15 cellular contexts compared by ENCODE assay signal in the genomic region with DNA sequence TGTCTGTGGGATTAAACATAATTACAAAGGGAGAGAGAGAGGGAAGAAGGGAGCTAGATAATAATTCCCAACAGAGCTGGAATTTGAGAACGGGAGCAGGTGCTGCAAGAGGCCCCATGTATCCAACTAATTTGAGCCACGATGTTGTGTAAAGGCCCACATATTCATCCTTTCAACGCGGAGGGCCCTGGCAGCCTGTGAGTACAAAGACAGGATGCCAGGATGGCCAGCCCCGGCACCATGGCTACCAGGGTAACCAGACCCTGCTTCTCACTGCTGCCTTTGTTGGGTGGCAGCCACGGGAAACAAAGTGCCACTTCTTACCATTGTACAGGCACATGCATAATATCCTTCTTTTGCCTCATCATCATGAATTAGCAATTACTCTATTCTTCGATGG.
DNase-seq lines count a peak whose midpoint lies in the region; ATAC-seq and TF ChIP-seq lines count a peak whose summit lies in the region.
"Had no signal": no experiment of that assay in that cellular context is flagged by ENCODE, and none has a peak within 500 bp of the region (broad histone marks: within the 10 kb centered on the region; RNA-seq: fewer than 3 reads in every experiment).

No MANE protein-coding gene starts in this region.

- no peaks in the 10 kb centered on the region for H3K27me3 ChIP-seq in gastroesophageal sphincter
- H3K27me3 ChIP-seq in upper lobe of left lung = no peaks in the 10 kb centered on the region
- H3K27me3 ChIP-seq: adrenal gland had no signal

- no peak for TF ChIP-seq POLR2A in gastroesophageal sphincter (IDR thresholded peaks at IDR 0.05)
- no peak for TF ChIP-seq POLR2A in upper lobe of left lung (IDR thresholded peaks at IDR 0.05)

- no peak for TF ChIP-seq EP300 in gastroesophageal sphincter (IDR thresholded peaks at IDR 0.05)
- no peak for TF ChIP-seq EP300 in upper lobe of left lung (IDR thresholded peaks at IDR 0.05)

- ATAC-seq in omental fat pad (ENCODE audit: low FRiP score) (no peak), gastroesophageal sphincter (no peak), GM18519 (IDR thresholded peaks at IDR 0.05; ENCODE audit: low FRiP score, unreplicated experiment) (no peak), upper lobe of left lung (ENCODE audit: low FRiP score in 2 of 2) (no peak)
- ATAC-seq: K562, Right ventricle myocardium inferior had no signal

- no peaks in the 10 kb centered on the region for H3K4me1 ChIP-seq in gastroesophageal sphincter
- H3K4me1 ChIP-seq in upper lobe of left lung = no peaks in the 10 kb centered on the region
- H3K4me1 ChIP-seq: adrenal gland had no signal

- DNase-seq in C1 segment of cervical spinal cord (lab: John Stamatoyannopoulos, UW) = peak in 8 of 14 donors; percentile 12 to 66 (median 27)
- peak; percentile 39 to 42 for DNase-seq in NCI-H187 (lab: John Stamatoyannopoulos, UW)
- peak; percentile 93 for DNase-seq in NCI-H524 treated with DMSO at 0.1 percent for 48 hours (lab: John Stamatoyannopoulos, UW)
- DNase-seq in globus pallidus (ENCODE audit: low spot score) = peak; percentile 71
- DNase-seq in omental fat pad (ENCODE audit: low spot score) = no peak
- DNase-seq in upper lobe of left lung = no peak
- DNase-seq: activated CD4-positive, alpha-beta memory T cell treated with anti-CD3 and anti-CD28 coated beads, Interleukin-2, amount 10 ng/mL, durations not matched to agents 7 days and 5 days; adrenal gland; GOT3; T-helper 1 cell had no signal

- H3K4me3 ChIP-seq in gastroesophageal sphincter (no peak overlapping the region), upper lobe of left lung (no peak overlapping the region)
- H3K4me3 ChIP-seq: adrenal gland, K562 had no signal

- 82 to 90% methylated on average over 7 of the region's 7 CpGs for WGBS in gastroesophageal sphincter (ENCODE audit: low coverage in 1 of 2), 2 donors
- WGBS in upper lobe of left lung, 2 donors = 87 to 94% methylated on average over 7 of the region's 7 CpGs

- no peak overlapping the region for H3K27ac ChIP-seq in gastroesophageal sphincter
- no peak overlapping the region for H3K27ac ChIP-seq in upper lobe of left lung
- H3K27ac ChIP-seq: adrenal gland, epithelial cell of prostate had no signal

- TF ChIP-seq CTCF in omental fat pad (IDR thresholded peaks at IDR 0.05) = no peak
- no peak for TF ChIP-seq CTCF in gastroesophageal sphincter (IDR thresholded peaks at IDR 0.05)
- TF ChIP-seq CTCF in upper lobe of left lung (IDR thresholded peaks at IDR 0.05) = no peak

- H3K36me3 ChIP-seq in gastroesophageal sphincter (no peaks in the 10 kb centered on the region), upper lobe of left lung (no peaks in the 10 kb centered on the region)
- H3K36me3 ChIP-seq: adrenal gland had no signal

- H3K9me3 ChIP-seq in gastroesophageal sphincter (no peaks in the 10 kb centered on the region), upper lobe of left lung (no peaks in the 10 kb centered on the region)
- H3K9me3 ChIP-seq: adrenal gland had no signal

Comparison
In these comparisons a context has a peak if more than half of its experiments do, and no peak if none do; other contexts are left out.
1. DNase-seq: peak in C1 segment of cervical spinal cord (8 of 14), NCI-H187 (2 of 2), NCI-H524 treated with DMSO at 0.1 percent for 48 hours (single experiment) and globus pallidus (single experiment); none in omental fat pad (single experiment) and upper lobe of left lung (0 of 2).